In the genomic region with DNA sequence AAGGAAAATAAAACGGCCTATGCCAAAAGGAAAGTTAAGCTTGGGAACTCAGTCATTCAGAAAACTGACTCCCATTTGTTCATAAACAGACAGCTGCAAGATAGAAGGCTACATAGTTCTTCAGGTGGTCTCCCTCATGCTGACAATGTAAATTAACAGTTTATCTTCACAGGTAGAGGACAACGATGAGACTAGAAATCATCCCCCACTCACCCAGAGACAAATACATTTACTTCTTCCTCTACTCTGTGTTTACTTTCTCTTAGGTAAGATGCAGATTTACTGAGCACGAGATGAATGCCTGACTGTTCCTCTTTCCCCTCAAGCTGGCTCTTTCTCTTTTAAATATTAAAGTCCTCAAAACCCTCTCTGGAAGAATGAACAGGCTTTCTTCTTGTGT, we compare ENCODE assay signal across 16 cellular contexts.
"Had no signal": no experiment of that assay in that cellular context is flagged by ENCODE, and none has a peak within 500 bp of the region (broad histone marks: within the 10 kb centered on the region; RNA-seq: fewer than 3 reads in every experiment).

No MANE protein-coding gene starts in this region.

- H3K27ac Mint-ChIP-seq: naive thymus-derived CD8-positive, alpha-beta T cell; progenitor cell of endocrine pancreas had no signal

- H3K27me3 ChIP-seq: dorsolateral prefrontal cortex, heart right ventricle, pancreas had no signal

- DNase-seq: cortex of kidney; dorsolateral prefrontal cortex; effector CD8-positive, alpha-beta T cell; heart right ventricle; hypothalamus; naive thymus-derived CD8-positive, alpha-beta T cell; occipital lobe; pancreas; right cardiac atrium; small intestine; stimulated activated CD4-positive, alpha-beta T cell treated with anti-CD3 and anti-CD28 coated beads, Interleukin-12 subunit alpha, Interleukin-12 subunit beta, amount 100 ng/mL, for 4 hours; stimulated activated naive CD4-positive, alpha-beta T cell treated with Interleukin-2 at 50 U/mL for 16 hours; trophoblast cell had no signal

- H3K4me3 Mint-ChIP-seq: naive thymus-derived CD8-positive, alpha-beta T cell; neural crest cell had no signal

- H3K4me1 Mint-ChIP-seq: naive thymus-derived CD8-positive, alpha-beta T cell; neural crest cell had no signal

- H3K4me3 ChIP-seq: dorsolateral prefrontal cortex, heart right ventricle, pancreas had no signal

- H3K9me3 Mint-ChIP-seq: naive thymus-derived CD8-positive, alpha-beta T cell; neural crest cell had no signal

- H3K9me3 ChIP-seq: heart right ventricle, pancreas had no signal

- ATAC-seq: esophagus mucosa; heart right ventricle; naive thymus-derived CD8-positive, alpha-beta T cell; pancreas; right cardiac atrium had no signal

- H3K27ac ChIP-seq: heart right ventricle, pancreas had no signal

- H3K4me1 ChIP-seq: heart right ventricle, pancreas had no signal

- H3K27me3 Mint-ChIP-seq: naive thymus-derived CD8-positive, alpha-beta T cell; progenitor cell of endocrine pancreas had no signal
